In genomic region chr5:132496631-132497487, GRCh38 we compare ENCODE assay signal across 8 cellular contexts. TPM values are rescaled to one million over a fixed set of nuclear protein-coding genes. Genes with fewer than 3 reads are reported as not detected.
A peak's percentile ranks its signal among the peaks of the same experiment; 100 is the strongest.
DNase-seq lines count a peak whose midpoint lies in the region; ATAC-seq lines count a peak whose summit lies in the region.

No MANE protein-coding gene starts in this region.

- intact Hi-C loops in left ventricle myocardium superior (cut with micrococcal nuclease) (loop anchor here (10.0 kb wide), 1 partner anchor 82 kb away; no protein-coding TSS in a partner anchor), posterior cingulate gyrus (cut with DNase I) (no loop called here)

- ATAC-seq in GM19463 (IDR thresholded peaks at IDR 0.05; ENCODE audit: unreplicated experiment) (peak; percentile 46), left ventricle myocardium superior (peak; percentile 74), HG02938 (IDR thresholded peaks at IDR 0.05; ENCODE audit: unreplicated experiment) (no peak)

- DNase-seq in DMS114 treated with DMSO at 0.1 percent for 48 hours (lab: John Stamatoyannopoulos, UW; ENCODE audit: unreplicated experiment) = peak; percentile 16
- peak; percentile 41 for DNase-seq in HS-5 (ENCODE audit: low read depth)
- DNase-seq in SK-N-DZ (ENCODE audit: low spot score) = peak; percentile 42
- peak in 52 of 58 donors; percentile 28 to 92 (median 63) for DNase-seq in anterior cingulate cortex (lab: John Stamatoyannopoulos, UW)
- DNase-seq in left ventricle myocardium superior = peak; percentile 94
- peak; percentile 58 to 96 (median 79) for DNase-seq in posterior cingulate gyrus

RNA-seq across cellular contexts. Expression of gene IRF1, which starts 6.3 kb away (rescaled TPM):
- polyA plus RNA-seq in SK-N-DZ (2014; cell fraction: cytosol; rRNA removed) = 1.4 and 1.5 TPM in 2 replicates
- 0.74 and 1.9 TPM in 2 replicates for polyA plus RNA-seq in SK-N-DZ (2014; cell fraction: nucleus; rRNA removed)
- 12.6 TPM for total RNA-seq in left ventricle myocardium superior

RNA-seq across cellular contexts. Expression of gene IL5, which starts 46.5 kb away (rescaled TPM):
- 0.19 TPM in 1 of 2 replicates, not detected in the other for polyA plus RNA-seq in SK-N-DZ (2014; cell fraction: cytosol; rRNA removed)
- not detected in 2 replicates for polyA plus RNA-seq in SK-N-DZ (2014; cell fraction: nucleus; rRNA removed)
- total RNA-seq in left ventricle myocardium superior = not detected

RNA-seq across cellular contexts. Expression of gene RAD50, which starts 59.9 kb away (rescaled TPM):
- 12.6 and 13.5 TPM in 2 replicates for polyA plus RNA-seq in SK-N-DZ (2014; cell fraction: cytosol; rRNA removed)
- 20.1 and 28.1 TPM in 2 replicates for polyA plus RNA-seq in SK-N-DZ (2014; cell fraction: nucleus; rRNA removed)
- total RNA-seq in left ventricle myocardium superior = 37.0 TPM

Comparison
In these comparisons a context has a peak if more than half of its experiments do, and no peak if none do; other contexts are left out.
1. DNase-seq: peak in every context shown above with its lines; median percentile 94 in left ventricle myocardium superior; 79 in posterior cingulate gyrus; 63 in anterior cingulate cortex; 42 in SK-N-DZ; 41 in HS-5; 16 in DMS114 treated with DMSO at 0.1 percent for 48 hours.